In genomic region chr11:113198907-113199660, GRCh38 we compare ENCODE assay signal across 15 cellular contexts.
"Had no signal": no experiment of that assay in that cellular context is flagged by ENCODE, and none has a peak within 500 bp of the region (broad histone marks: within the 10 kb centered on the region; RNA-seq: fewer than 3 reads in every experiment).

No MANE protein-coding gene starts in this region.

- H3K27ac ChIP-seq: left lung, neural progenitor cell, pancreas had no signal

- H3K4me3 ChIP-seq: left lung, neural progenitor cell, pancreas, smooth muscle cell had no signal

- H3K4me1 ChIP-seq: left lung, pancreas had no signal

- H3K9me3 ChIP-seq: left lung, pancreas had no signal

- DNase-seq: activated B cell treated with CpG ODN at 0.5 μM for 24 hours; activated CD4-positive, alpha-beta T cell treated with anti-CD3 and anti-CD28 coated beads, Interleukin-2, amount 10 ng/mL, durations not matched to agents 24 days and 14 days; activated naive CD4-positive, alpha-beta T cell treated with Interleukin-2 at 50 U/mL for 16 hours; activated naive CD8-positive, alpha-beta T cell treated with anti-CD3 and anti-CD28 coated beads, Interleukin-2, amount 50 U/mL, for 24 hours; central memory CD4-positive, alpha-beta T cell; cortex of kidney; erythroblast; islet precursor cell; left lung; mesendoderm; pancreas; T-helper 17 cell had no signal

- H3K27me3 ChIP-seq: left lung, neural progenitor cell had no signal

- H3K36me3 ChIP-seq: left lung, neural progenitor cell, pancreas had no signal

- ATAC-seq: activated naive CD8-positive, alpha-beta T cell treated with anti-CD3 and anti-CD28 coated beads, Interleukin-2, amount 50 U/mL, for 24 hours; left lung; stimulated activated memory B cell treated with anti-CD40 and anti-IgM and Interleukin-4, amounts not matched to agents 10 μg/mL and 1 μg/mL and 100 μg/mL, for 72 hours; T-helper 17 cell had no signal
